Comparison of ENCODE assay signal across 16 cellular contexts in the genomic region with DNA sequence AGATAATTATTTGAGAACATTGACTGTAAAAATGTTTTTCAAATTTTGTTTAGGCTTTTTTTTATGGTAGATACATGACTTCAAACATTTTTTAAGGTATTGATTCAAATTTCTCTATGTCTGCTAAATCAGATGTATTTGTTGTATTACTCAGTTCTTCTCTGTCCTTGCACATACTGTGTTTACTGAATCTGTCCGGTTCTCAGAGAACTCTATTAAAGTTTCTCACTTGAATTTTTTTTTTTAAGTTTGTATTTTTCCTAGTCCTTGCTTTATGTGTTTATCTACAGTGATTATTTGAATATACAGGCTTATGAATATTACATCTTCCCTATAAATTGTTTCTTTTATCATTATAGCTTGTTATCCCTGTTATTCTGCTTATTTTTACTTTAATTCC. TPM values are rescaled to one million over a fixed set of nuclear protein-coding genes. Genes with fewer than 3 reads are reported as not detected.
DNase-seq lines count a peak whose midpoint lies in the region; ATAC-seq and TF ChIP-seq lines count a peak whose summit lies in the region.
"Had no signal": no experiment of that assay in that cellular context is flagged by ENCODE, and none has a peak within 500 bp of the region (broad histone marks: within the 10 kb centered on the region; RNA-seq: fewer than 3 reads in every experiment).

No MANE protein-coding gene starts in this region.

- peak overlapping the region; percentile 71 for H3K27ac Mint-ChIP-seq in activated naive CD4-positive, alpha-beta T cell treated with anti-CD3 and anti-CD28 coated beads, Interleukin-2, amount 50 U/mL, for 24 hours

- H3K4me3 ChIP-seq in hepatocyte (no peak overlapping the region), subcutaneous abdominal adipose tissue (ENCODE audit: low read depth in 1 of 5, low read length in 5 of 5) (no peak overlapping the region), brain microvascular endothelial cell (ENCODE audit: low read depth, low read length) (no peak overlapping the region)
- H3K4me3 ChIP-seq: lung, SJSA1 had no signal

- H3K27me3 ChIP-seq in hepatocyte (no peaks in the 10 kb centered on the region), subcutaneous abdominal adipose tissue (ENCODE audit: control insufficient read depth in 5 of 5, insufficient read depth in 4 of 5, low read length in 5 of 5) (no peaks in the 10 kb centered on the region), brain microvascular endothelial cell (replicated peaks) (no peaks in the 10 kb centered on the region)
- H3K27me3 ChIP-seq: SJSA1 had no signal

- H3K4me2 ChIP-seq in hepatocyte = peak overlapping the region; percentile 91

- H3K9me3 Mint-ChIP-seq in activated naive CD4-positive, alpha-beta T cell treated with anti-CD3 and anti-CD28 coated beads, Interleukin-2, amount 50 U/mL, for 24 hours = no peaks in the 10 kb centered on the region

- no peak for DNase-seq in activated naive CD4-positive, alpha-beta T cell treated with anti-CD3 and anti-CD28 coated beads, Interleukin-2, amount 50 U/mL, for 16 hours
- DNase-seq in hepatocyte (ENCODE audit: low spot score) (no peak), NOMO-1 treated with DMSO at 0.1 percent for 48 hours (lab: John Stamatoyannopoulos, UW; ENCODE audit: unreplicated experiment) (no peak), brain microvascular endothelial cell (no peak)
- DNase-seq: activated CD4-positive, CD25-positive, alpha-beta regulatory T cell treated with anti-CD3 and anti-CD28 coated beads, Interleukin-2, amount 50 U/mL, for 72 hours; activated effector memory CD4-positive, alpha-beta T cell treated with Interleukin-2 at 50 U/mL for 16 hours; cerebellar nuclear complex; Kasumi-1 had no signal

- no peaks in the 10 kb centered on the region for H3K36me3 ChIP-seq in hepatocyte (replicated peaks; ENCODE audit: insufficient read depth, low read depth)
- peaks cover 0 to 11% (median 3%) of the 10 kb centered on the region in 5 donors for H3K36me3 ChIP-seq in subcutaneous abdominal adipose tissue (ENCODE audit: control insufficient read depth in 5 of 5, insufficient read depth in 5 of 5, low read length in 5 of 5)
- H3K36me3 ChIP-seq in brain microvascular endothelial cell (replicated peaks) = peaks cover 14% of the 10 kb centered on the region

- no peaks in the 10 kb centered on the region for H3K9me2 ChIP-seq in hepatocyte (replicated peaks; ENCODE audit: insufficient read depth)

- H4K20me1 ChIP-seq in hepatocyte (ENCODE audit: insufficient read depth, poor library complexity, severe bottlenecking) = peaks cover 95% of the 10 kb centered on the region

- H3K36me3 Mint-ChIP-seq in activated naive CD4-positive, alpha-beta T cell treated with anti-CD3 and anti-CD28 coated beads, Interleukin-2, amount 50 U/mL, for 24 hours = peaks cover 16% of the 10 kb centered on the region

- TF ChIP-seq CTCF in VCaP (conservative IDR thresholded peaks at IDR 0.05) (no peak), hepatocyte (IDR thresholded peaks at IDR 0.05; ENCODE audit: poor library complexity) (no peak), brain microvascular endothelial cell (IDR thresholded peaks at IDR 0.05; ENCODE audit: low read depth, low read length, missing control alignments) (no peak)

- no peaks in the 10 kb centered on the region for H3K27me3 Mint-ChIP-seq in activated naive CD4-positive, alpha-beta T cell treated with anti-CD3 and anti-CD28 coated beads, Interleukin-2, amount 50 U/mL, for 24 hours

- peaks cover 43% of the 10 kb centered on the region for H3K4me1 ChIP-seq in hepatocyte (ENCODE audit: insufficient read depth)
- peaks cover 0 to 71% (median 59%) of the 10 kb centered on the region in 5 donors for H3K4me1 ChIP-seq in subcutaneous abdominal adipose tissue (ENCODE audit: control insufficient read depth in 5 of 5, insufficient read depth in 5 of 5, low read length in 5 of 5)

- H3K9me3 ChIP-seq in hepatocyte (ENCODE audit: low read depth) (no peaks in the 10 kb centered on the region), subcutaneous abdominal adipose tissue (ENCODE audit: control insufficient read depth in 5 of 5, low read length in 5 of 5) (no peaks in the 10 kb centered on the region)
- H3K9me3 ChIP-seq: SJSA1 had no signal

- H3K27ac ChIP-seq in VCaP (peak overlapping the region; percentile 56), hepatocyte (no peak overlapping the region), subcutaneous abdominal adipose tissue (ENCODE audit: low read depth, low read length) (no peak overlapping the region), brain microvascular endothelial cell (no peak overlapping the region)
- H3K27ac ChIP-seq: parathyroid adenoma, SJSA1 had no signal

- no peak overlapping the region for H2AFZ ChIP-seq in hepatocyte
- H2AFZ ChIP-seq: parathyroid adenoma had no signal

- 39% methylated on average over 1 of the region's 1 CpG for WGBS in hepatocyte (ENCODE audit: low lambda C conversion rate, missing lambda C conversion rate)

- no peak for ATAC-seq in HG03108 (IDR thresholded peaks at IDR 0.05; ENCODE audit: unreplicated experiment)
- ATAC-seq: esophagus mucosa had no signal

- peaks cover 100% of the 10 kb centered on the region for H3K79me2 ChIP-seq in hepatocyte

- peak overlapping the region in 3 of 5 donors; percentile 7 to 69 (median 8) for H3K9ac ChIP-seq in subcutaneous abdominal adipose tissue (ENCODE audit: low read length in 5 of 5)
- H3K9ac ChIP-seq: parathyroid adenoma had no signal

- peaks cover 72% of the 10 kb centered on the region for H3K4me1 Mint-ChIP-seq in activated naive CD4-positive, alpha-beta T cell treated with anti-CD3 and anti-CD28 coated beads, Interleukin-2, amount 50 U/mL, for 24 hours

- in situ Hi-C loops in brain microvascular endothelial cell (cut with HindIII; ENCODE audit: low pct_ligation_motif_present, low sequenced_read_pairs) = no loop called here

- H3K4me3 Mint-ChIP-seq in activated naive CD4-positive, alpha-beta T cell treated with anti-CD3 and anti-CD28 coated beads, Interleukin-2, amount 50 U/mL, for 24 hours = peak overlapping the region; percentile 52

RNA-seq across cellular contexts. Expression of a gene that starts 5.3 kb away (rescaled TPM):
- total RNA-seq in hepatocyte = 373 and 388 TPM in 2 replicates
- polyA plus RNA-seq in hepatocyte = 314 and 315 TPM in 2 replicates

RNA-seq across cellular contexts. Expression of a gene that starts 5.6 kb away (rescaled TPM):
- total RNA-seq in hepatocyte = 393 and 437 TPM in 2 replicates
- 389 and 394 TPM in 2 replicates for polyA plus RNA-seq in hepatocyte

RNA-seq across cellular contexts. Expression of a gene that starts 35.1 kb away (rescaled TPM):
- total RNA-seq in hepatocyte = 29.1 and 29.3 TPM in 2 replicates
- 28.4 and 29.6 TPM in 2 replicates for polyA plus RNA-seq in hepatocyte
